ENCODE assay signal across 8 cellular contexts in the genomic region with DNA sequence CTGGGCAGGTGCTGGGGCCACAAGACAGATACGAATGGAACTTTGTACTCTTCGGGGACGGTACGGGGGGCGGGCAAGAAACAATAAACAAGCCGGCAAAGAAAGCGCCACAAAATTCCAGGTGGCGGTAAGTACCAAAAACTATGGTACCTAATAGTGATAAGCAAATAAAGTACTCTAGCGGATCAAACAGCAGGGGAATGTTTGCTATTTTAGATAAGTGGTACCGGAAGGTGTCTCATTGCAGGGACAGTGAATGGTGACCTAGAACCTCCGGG. TPM values are rescaled to one million over a fixed set of nuclear protein-coding genes. Genes with fewer than 3 reads are reported as not detected.
DNase-seq lines count a peak whose midpoint lies in the region; ATAC-seq and TF ChIP-seq lines count a peak whose summit lies in the region.

No MANE protein-coding gene starts in this region.

- H4K20me1 ChIP-seq in MM.1S (ENCODE audit: insufficient read depth, low read length): no peaks in the 10 kb centered on the region

- H2AFZ ChIP-seq in MM.1S (ENCODE audit: low read length): peak overlapping the region; percentile 97

- no peaks in the 10 kb centered on the region for H3F3A ChIP-seq in MM.1S (ENCODE audit: insufficient read depth, low read length)

- H3K9me3 ChIP-seq in BE2C: no peaks in the 10 kb centered on the region
- H3K9me3 ChIP-seq in MM.1S (replicated peaks; ENCODE audit: insufficient read depth, low read length): no peaks in the 10 kb centered on the region
- no peaks in the 10 kb centered on the region for H3K9me3 ChIP-seq in duodenal mucosa (ENCODE audit: control insufficient read depth in 1 of 2, low read length in 2 of 2)

- H3K79me2 ChIP-seq in MM.1S (ENCODE audit: low read length): no peaks in the 10 kb centered on the region

- peak overlapping the region; percentile 59; the same call in 1 of the 2 replicates for H3K9ac ChIP-seq in MM.1S (ENCODE audit: low read length)
- peak overlapping the region; percentile 44 to 50 for H3K9ac ChIP-seq in duodenal mucosa (ENCODE audit: low read depth in 1 of 2, low read length in 2 of 2)

- H3K4me2 ChIP-seq in MM.1S (ENCODE audit: low read depth, low read length): peak overlapping the region; percentile 94

- H3K36me3 ChIP-seq in BE2C: no peaks in the 10 kb centered on the region
- H3K36me3 ChIP-seq in MM.1S (replicated peaks; ENCODE audit: insufficient read depth, low read length): no peaks in the 10 kb centered on the region
- H3K36me3 ChIP-seq in duodenal mucosa (ENCODE audit: control insufficient read depth in 1 of 2, insufficient read depth in 2 of 2, low read length in 2 of 2): no peaks in the 10 kb centered on the region

- H3K36me3 Mint-ChIP-seq in natural killer cell treated with Interleukin-12 subunit alpha and Interleukin-12 subunit beta and Interleukin-15 and Interleukin-18, amount 100 ng/mL, for 72 hours: no peaks in the 10 kb centered on the region

- H3K4me3 ChIP-seq in BE2C (ENCODE audit: low read depth, low read length) (peak overlapping the region; percentile 53), MM.1S (ENCODE audit: low read length) (peak overlapping the region; percentile 73), duodenal mucosa (ENCODE audit: low read depth in 1 of 2, low read length in 2 of 2) (peak overlapping the region; percentile 74 to 78)

- H3K4me1 ChIP-seq in BE2C (no peaks in the 10 kb centered on the region), MM.1S (ENCODE audit: low read length) (no peaks in the 10 kb centered on the region), duodenal mucosa (ENCODE audit: control insufficient read depth in 1 of 2, insufficient read depth in 2 of 2, low read length in 2 of 2) (peaks cover 6 to 14% of the 10 kb centered on the region in 2 donors)

- peak overlapping the region; percentile 73 for H3K4me3 Mint-ChIP-seq in natural killer cell treated with Interleukin-12 subunit alpha and Interleukin-12 subunit beta and Interleukin-15 and Interleukin-18, amount 100 ng/mL, for 72 hours

- H3K27ac Mint-ChIP-seq in natural killer cell treated with Interleukin-12 subunit alpha and Interleukin-12 subunit beta and Interleukin-15 and Interleukin-18, amount 100 ng/mL, for 72 hours: peak overlapping the region in 1 of 2 donors; percentile 58

- H3K9me3 Mint-ChIP-seq in natural killer cell treated with Interleukin-12 subunit alpha and Interleukin-12 subunit beta and Interleukin-15 and Interleukin-18, amount 100 ng/mL, for 72 hours: no peaks in the 10 kb centered on the region

- H3K27me3 Mint-ChIP-seq in natural killer cell treated with Interleukin-12 subunit alpha and Interleukin-12 subunit beta and Interleukin-15 and Interleukin-18, amount 100 ng/mL, for 72 hours: peaks cover 0 to 2% of the 10 kb centered on the region in 2 donors

- H3K27ac ChIP-seq in MM.1S (ENCODE audit: low read length) (no peak overlapping the region), duodenal mucosa (ENCODE audit: low read depth, low read length) (no peak overlapping the region)

- no peaks in the 10 kb centered on the region for H3K9me2 ChIP-seq in MM.1S (replicated peaks; ENCODE audit: insufficient read depth, low read length)

- peaks cover 12 to 23% of the 10 kb centered on the region in 2 donors for H3K4me1 Mint-ChIP-seq in natural killer cell treated with Interleukin-12 subunit alpha and Interleukin-12 subunit beta and Interleukin-15 and Interleukin-18, amount 100 ng/mL, for 72 hours (ENCODE audit: low read depth in 2 of 2)

- TF ChIP-seq CTCF in BE2C (IDR thresholded peaks at IDR 0.05; ENCODE audit: low read depth, low read length) (no peak), MM.1S (IDR thresholded peaks at IDR 0.05; ENCODE audit: low read length) (no peak)

- H3K27me3 ChIP-seq in BE2C (peaks cover 9% of the 10 kb centered on the region), MM.1S (replicated peaks; ENCODE audit: insufficient read depth, low read length) (no peaks in the 10 kb centered on the region), duodenal mucosa (ENCODE audit: control insufficient read depth in 1 of 2, insufficient read depth in 2 of 2, low read length in 2 of 2) (no peaks in the 10 kb centered on the region)

- DNase-seq in BE2C (no peak), MM.1S (no peak), A172 (ENCODE audit: low spot score) (no peak), dermis blood vessel endothelial cell (no peak), SK-N-DZ (ENCODE audit: low spot score) (no peak)
- no peak for DNase-seq in natural killer cell treated with Interleukin-12 subunit alpha and Interleukin-12 subunit beta and Interleukin-15 and Interleukin-18, amount 100 ng/mL, for 72 hours (ENCODE audit: low spot score)

- no peak for ATAC-seq in natural killer cell treated with Interleukin-12 subunit alpha and Interleukin-12 subunit beta and Interleukin-15 and Interleukin-18, amount 100 ng/mL, for 72 hours
- ATAC-seq in HG03469 (IDR thresholded peaks at IDR 0.05; ENCODE audit: unreplicated experiment): no peak

RNA-seq across cellular contexts. Expression of a gene that starts 15.1 kb away (rescaled TPM):
- 7.4 TPM for polyA plus RNA-seq in BE2C (2012; ENCODE audit: insufficient read depth, insufficient read length, low read depth)
- 10 to 100 TPM; 28.2 to 41.4 TPM for total RNA-seq in natural killer cell treated with Interleukin-12 subunit alpha and Interleukin-12 subunit beta and Interleukin-15 and Interleukin-18, amount 100 ng/mL, for 72 hours
- total RNA-seq in A172 (2014; rRNA removed; shearing (Covaris generic)): 18.3 TPM in 2 replicates
- 30.5 and 35.4 TPM in 2 replicates for total RNA-seq in dermis blood vessel endothelial cell
- polyA plus RNA-seq in SK-N-DZ (2014; cell fraction: cytosol; rRNA removed): 2.3 and 3.1 TPM in 2 replicates
- 2.6 and 3.3 TPM in 2 replicates for polyA plus RNA-seq in SK-N-DZ (2014; cell fraction: nucleus; rRNA removed)

RNA-seq across cellular contexts. Expression of a gene that starts 53.5 kb away (rescaled TPM):
- polyA plus RNA-seq in BE2C (2012; ENCODE audit: insufficient read depth, insufficient read length, low read depth): 19.9 TPM
- 10 to 100 TPM; 18.0 to 35.1 TPM for total RNA-seq in natural killer cell treated with Interleukin-12 subunit alpha and Interleukin-12 subunit beta and Interleukin-15 and Interleukin-18, amount 100 ng/mL, for 72 hours
- total RNA-seq in A172 (2014; rRNA removed; shearing (Covaris generic)): 61.6 and 74.5 TPM in 2 replicates
- total RNA-seq in dermis blood vessel endothelial cell: 22.5 and 24.1 TPM in 2 replicates
- polyA plus RNA-seq in SK-N-DZ (2014; cell fraction: cytosol; rRNA removed): 5.3 and 5.4 TPM in 2 replicates
- 2.5 and 2.8 TPM in 2 replicates for polyA plus RNA-seq in SK-N-DZ (2014; cell fraction: nucleus; rRNA removed)
